ENCODE assay signal across 1 cellular context in genomic region chr11:72241290-72241781, GRCh38.
TF ChIP-seq lines count a peak whose summit lies in the region.

No MANE protein-coding gene starts in this region.

TF ChIP-seq in H1, 55 proteins besides CTCF, POLR2A, EP300 and RAD21:
- TF ChIP-seq BRCA1 (IDR thresholded peaks at IDR 0.05; ENCODE audit: low read depth, low read length): no peak
- no peak for TF ChIP-seq CHD7 (IDR thresholded peaks at IDR 0.05; ENCODE audit: insufficient replicate concordance, low read length)
- no peak for TF ChIP-seq ATF3 (IDR thresholded peaks at IDR 0.05; ENCODE audit: insufficient read depth, low read depth, low read length)
- no peak for TF ChIP-seq KDM4A (IDR thresholded peaks at IDR 0.05; ENCODE audit: low read depth, low read length, severe bottlenecking)
- no peak for TF ChIP-seq TAF7 (optimal IDR thresholded peaks at IDR 0.05; ENCODE audit: borderline replicate concordance, low read depth, low read length)
- no peak for TF ChIP-seq GABPA (IDR thresholded peaks at IDR 0.05; ENCODE audit: borderline replicate concordance, insufficient read depth, low read length)
- no peak for TF ChIP-seq CHD2 (IDR thresholded peaks at IDR 0.05; ENCODE audit: low read length)
- no peak for TF ChIP-seq SAP30 (IDR thresholded peaks at IDR 0.05; ENCODE audit: insufficient read depth, insufficient replicate concordance, low read length)
- no peak for TF ChIP-seq MAFK (IDR thresholded peaks at IDR 0.05; ENCODE audit: low read depth, low read length)
- no peak for TF ChIP-seq ASH2L (IDR thresholded peaks at IDR 0.05; ENCODE audit: low read length)
- TF ChIP-seq SIX5 (IDR thresholded peaks at IDR 0.05; ENCODE audit: low read depth, low read length): no peak
- TF ChIP-seq ATF2 (IDR thresholded peaks at IDR 0.05; ENCODE audit: low read length): no peak
- TF ChIP-seq NANOG (IDR thresholded peaks at IDR 0.05; ENCODE audit: insufficient read depth, low read depth, low read length, poor library complexity, severe bottlenecking): no peak
- no peak for TF ChIP-seq SP4 (IDR thresholded peaks at IDR 0.05; ENCODE audit: low read length)
- no peak for TF ChIP-seq EZH2 (IDR thresholded peaks at IDR 0.05; ENCODE audit: low read depth, low read length, severe bottlenecking)
- no peak for TF ChIP-seq SIN3A (conservative IDR thresholded peaks at IDR 0.05 in 1 of 2, IDR thresholded peaks at IDR 0.05 in 1 of 2; ENCODE audit: low read depth in 1 of 2, low read length in 2 of 2)
- no peak for TF ChIP-seq SP2 (IDR thresholded peaks at IDR 0.05; ENCODE audit: low read length)
